Comparison of ENCODE assay signal across 1 cellular context in genomic region chr17:7314719-7315569, GRCh38.
TF ChIP-seq lines count a peak whose summit lies in the region.

A gene with protein sequence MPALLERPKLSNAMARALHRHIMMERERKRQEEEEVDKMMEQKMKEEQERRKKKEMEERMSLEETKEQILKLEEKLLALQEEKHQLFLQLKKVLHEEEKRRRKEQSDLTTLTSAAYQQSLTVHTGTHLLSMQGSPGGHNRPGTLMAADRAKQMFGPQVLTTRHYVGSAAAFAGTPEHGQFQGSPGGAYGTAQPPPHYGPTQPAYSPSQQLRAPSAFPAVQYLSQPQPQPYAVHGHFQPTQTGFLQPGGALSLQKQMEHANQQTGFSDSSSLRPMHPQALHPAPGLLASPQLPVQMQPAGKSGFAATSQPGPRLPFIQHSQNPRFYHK (minus strand): TSS chr17:7315360. CDS start chr17:7315052, 308 bp downstream.

TF ChIP-seq in K562, 482 proteins besides CTCF, POLR2A, EP300 and RAD21 (continued from another document and continues in another):
- TF ChIP-seq, protein P1, sequence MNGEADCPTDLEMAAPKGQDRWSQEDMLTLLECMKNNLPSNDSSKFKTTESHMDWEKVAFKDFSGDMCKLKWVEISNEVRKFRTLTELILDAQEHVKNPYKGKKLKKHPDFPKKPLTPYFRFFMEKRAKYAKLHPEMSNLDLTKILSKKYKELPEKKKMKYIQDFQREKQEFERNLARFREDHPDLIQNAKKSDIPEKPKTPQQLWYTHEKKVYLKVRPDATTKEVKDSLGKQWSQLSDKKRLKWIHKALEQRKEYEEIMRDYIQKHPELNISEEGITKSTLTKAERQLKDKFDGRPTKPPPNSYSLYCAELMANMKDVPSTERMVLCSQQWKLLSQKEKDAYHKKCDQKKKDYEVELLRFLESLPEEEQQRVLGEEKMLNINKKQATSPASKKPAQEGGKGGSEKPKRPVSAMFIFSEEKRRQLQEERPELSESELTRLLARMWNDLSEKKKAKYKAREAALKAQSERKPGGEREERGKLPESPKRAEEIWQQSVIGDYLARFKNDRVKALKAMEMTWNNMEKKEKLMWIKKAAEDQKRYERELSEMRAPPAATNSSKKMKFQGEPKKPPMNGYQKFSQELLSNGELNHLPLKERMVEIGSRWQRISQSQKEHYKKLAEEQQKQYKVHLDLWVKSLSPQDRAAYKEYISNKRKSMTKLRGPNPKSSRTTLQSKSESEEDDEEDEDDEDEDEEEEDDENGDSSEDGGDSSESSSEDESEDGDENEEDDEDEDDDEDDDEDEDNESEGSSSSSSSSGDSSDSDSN (IDR thresholded peaks at IDR 0.05; ENCODE audit: borderline replicate concordance in 1 of 2, low read depth in 2 of 2, low read length in 2 of 2) = 0 out of 4 replicates have a peak, but pooled peaks of 1 of the 2 experiments have one; percentile 22
- TF ChIP-seq SOX6 (IDR thresholded peaks at IDR 0.05) (peak; percentile 40), CREB3L1 (IDR thresholded peaks at IDR 0.05; ENCODE audit: borderline replicate concordance, low read depth) (0 out of 2 replicates have a peak, but pooled peaks have one; percentile 42), NFYB (IDR thresholded peaks at IDR 0.05; ENCODE audit: extremely low read depth, insufficient read length) (no peak), PTBP1 (IDR thresholded peaks at IDR 0.05; ENCODE audit: low read depth, low read length) (no peak), GABPB1 (CRISPR knock-in tag; IDR thresholded peaks at IDR 0.05) (peak; percentile 96), THRA (IDR thresholded peaks at IDR 0.05) (no peak), TEAD4 (IDR thresholded peaks at IDR 0.05; ENCODE audit: low read length) (no peak), TEAD4 (CRISPR knock-in tag; IDR thresholded peaks at IDR 0.05; ENCODE audit: borderline replicate concordance) (no peak), ZBTB8A (IDR thresholded peaks at IDR 0.05; ENCODE audit: partially characterized antibody) (no peak), POLR3A (IDR thresholded peaks at IDR 0.05; ENCODE audit: borderline replicate concordance, extremely low read depth, insufficient read depth, insufficient read length) (no peak), XRCC5 (IDR thresholded peaks at IDR 0.05; ENCODE audit: low read depth, low read length) (0 out of 2 replicates have a peak, but pooled peaks have one; percentile 43), SMARCA5 (IDR thresholded peaks at IDR 0.05) (no peak), NCOR1 (IDR thresholded peaks at IDR 0.05) (0 out of 2 replicates have a peak, but pooled peaks have one; percentile 18), LCOR (CRISPR knock-in tag; IDR thresholded peaks at IDR 0.05) (no peak; the same call in 1 of the 2 replicates), NFATC3 (IDR thresholded peaks at IDR 0.05) (no peak), ZNF24 (IDR thresholded peaks at IDR 0.05) (no peak), PHF8 (IDR thresholded peaks at IDR 0.05; ENCODE audit: borderline replicate concordance, low read length) (peak; percentile 62; the same call in 1 of the 2 replicates), ZNF232 (CRISPR knock-in tag; IDR thresholded peaks at IDR 0.05) (0 out of 2 replicates have a peak, but pooled peaks have one; percentile 24), SRSF1 (IDR thresholded peaks at IDR 0.05; ENCODE audit: low read depth, low read length) (no peak), MTF1 (CRISPR knock-in tag; IDR thresholded peaks at IDR 0.05; ENCODE audit: borderline replicate concordance) (no peak), CHD1 (IDR thresholded peaks at IDR 0.05; ENCODE audit: low read length) (no peak), CCAR2 (IDR thresholded peaks at IDR 0.05; ENCODE audit: low read depth, low read length) (no peak), RBM39 (optimal IDR thresholded peaks at IDR 0.05; ENCODE audit: low read depth, low read length) (no peak), PRPF4 (IDR thresholded peaks at IDR 0.05; ENCODE audit: insufficient read depth, low read depth, low read length, poor library complexity, severe bottlenecking) (no peak), MBD2 (IDR thresholded peaks at IDR 0.05; ENCODE audit: borderline replicate concordance, low read depth) (0 out of 2 replicates have a peak, but pooled peaks have one; percentile 17), SAFB (IDR thresholded peaks at IDR 0.05; ENCODE audit: borderline replicate concordance, low read depth, low read length) (no peak), ZNF217 (CRISPR knock-in tag; IDR thresholded peaks at IDR 0.05) (no peak), PURB (CRISPR knock-in tag; IDR thresholded peaks at IDR 0.05; ENCODE audit: low read depth) (no peak), GABPA (tag; conservative IDR thresholded peaks at IDR 0.05; ENCODE audit: low read depth) (peak; percentile 98), ZSCAN32 (CRISPR knock-in tag; IDR thresholded peaks at IDR 0.05) (no peak), ZNF696 (CRISPR knock-in tag; conservative IDR thresholded peaks at IDR 0.05) (no peak), SNIP1 (IDR thresholded peaks at IDR 0.05; ENCODE audit: low read depth) (no peak), ZNF395 (CRISPR knock-in tag; IDR thresholded peaks at IDR 0.05) (no peak), SMC3 (conservative IDR thresholded peaks at IDR 0.05; ENCODE audit: insufficient read depth, low read depth, low read length) (no peak), TAL1 (IDR thresholded peaks at IDR 0.05) (no peak), ZNF174 (CRISPR knock-in tag; IDR thresholded peaks at IDR 0.05) (no peak), RNF2 (IDR thresholded peaks at IDR 0.05) (no peak), PHF20 (IDR thresholded peaks at IDR 0.05; ENCODE audit: partially characterized antibody) (peak; percentile 98), ZMIZ1 (IDR thresholded peaks at IDR 0.05; ENCODE audit: low read depth in 2 of 2, low read length in 2 of 2) (no peak), CBFB (CRISPR knock-in tag; IDR thresholded peaks at IDR 0.05) (no peak), JUND (IDR thresholded peaks at IDR 0.05; ENCODE audit: borderline replicate concordance, low read depth, low read length) (peak; percentile 34; the same call in 1 of the 2 replicates), JUND (tag; IDR thresholded peaks at IDR 0.05; ENCODE audit: borderline replicate concordance, low read depth, low read length) (no peak; the same call in 2 of the 3 replicates), TFAM (CRISPR knock-in tag; conservative IDR thresholded peaks at IDR 0.05) (no peak), ESRRA (IDR thresholded peaks at IDR 0.05; ENCODE audit: borderline replicate concordance, low read depth) (peak; percentile 63; the same call in 1 of the 2 replicates), TBP (optimal IDR thresholded peaks at IDR 0.05; ENCODE audit: low read depth, low read length) (peak; percentile 56), TSC22D4 (tag; IDR thresholded peaks at IDR 0.05) (no peak), POLR2B (IDR thresholded peaks at IDR 0.05; ENCODE audit: low read depth, partially characterized antibody) (peak; percentile 40), NFE2L1 (tag; IDR thresholded peaks at IDR 0.05; ENCODE audit: borderline replicate concordance, low read depth) (no peak), ZNF253 (CRISPR knock-in tag; conservative IDR thresholded peaks at IDR 0.05) (no peak), NR3C1 (CRISPR knock-in tag; IDR thresholded peaks at IDR 0.05) (no peak)
- TF ChIP-seq, protein P2, sequence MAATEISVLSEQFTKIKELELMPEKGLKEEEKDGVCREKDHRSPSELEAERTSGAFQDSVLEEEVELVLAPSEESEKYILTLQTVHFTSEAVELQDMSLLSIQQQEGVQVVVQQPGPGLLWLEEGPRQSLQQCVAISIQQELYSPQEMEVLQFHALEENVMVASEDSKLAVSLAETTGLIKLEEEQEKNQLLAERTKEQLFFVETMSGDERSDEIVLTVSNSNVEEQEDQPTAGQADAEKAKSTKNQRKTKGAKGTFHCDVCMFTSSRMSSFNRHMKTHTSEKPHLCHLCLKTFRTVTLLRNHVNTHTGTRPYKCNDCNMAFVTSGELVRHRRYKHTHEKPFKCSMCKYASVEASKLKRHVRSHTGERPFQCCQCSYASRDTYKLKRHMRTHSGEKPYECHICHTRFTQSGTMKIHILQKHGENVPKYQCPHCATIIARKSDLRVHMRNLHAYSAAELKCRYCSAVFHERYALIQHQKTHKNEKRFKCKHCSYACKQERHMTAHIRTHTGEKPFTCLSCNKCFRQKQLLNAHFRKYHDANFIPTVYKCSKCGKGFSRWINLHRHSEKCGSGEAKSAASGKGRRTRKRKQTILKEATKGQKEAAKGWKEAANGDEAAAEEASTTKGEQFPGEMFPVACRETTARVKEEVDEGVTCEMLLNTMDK (IDR thresholded peaks at IDR 0.05; ENCODE audit: borderline replicate concordance, insufficient read depth, low read depth, low read length, poor library complexity, severe bottlenecking) = no peak
- TF ChIP-seq, protein P3, sequence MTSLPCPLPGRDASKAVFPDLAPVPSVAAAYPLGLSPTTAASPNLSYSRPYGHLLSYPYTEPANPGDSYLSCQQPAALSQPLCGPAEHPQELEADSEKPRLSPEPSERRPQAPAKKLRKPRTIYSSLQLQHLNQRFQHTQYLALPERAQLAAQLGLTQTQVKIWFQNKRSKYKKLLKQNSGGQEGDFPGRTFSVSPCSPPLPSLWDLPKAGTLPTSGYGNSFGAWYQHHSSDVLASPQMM (CRISPR knock-in tag; IDR thresholded peaks at IDR 0.05) = no peak
- TF ChIP-seq, protein P4, sequence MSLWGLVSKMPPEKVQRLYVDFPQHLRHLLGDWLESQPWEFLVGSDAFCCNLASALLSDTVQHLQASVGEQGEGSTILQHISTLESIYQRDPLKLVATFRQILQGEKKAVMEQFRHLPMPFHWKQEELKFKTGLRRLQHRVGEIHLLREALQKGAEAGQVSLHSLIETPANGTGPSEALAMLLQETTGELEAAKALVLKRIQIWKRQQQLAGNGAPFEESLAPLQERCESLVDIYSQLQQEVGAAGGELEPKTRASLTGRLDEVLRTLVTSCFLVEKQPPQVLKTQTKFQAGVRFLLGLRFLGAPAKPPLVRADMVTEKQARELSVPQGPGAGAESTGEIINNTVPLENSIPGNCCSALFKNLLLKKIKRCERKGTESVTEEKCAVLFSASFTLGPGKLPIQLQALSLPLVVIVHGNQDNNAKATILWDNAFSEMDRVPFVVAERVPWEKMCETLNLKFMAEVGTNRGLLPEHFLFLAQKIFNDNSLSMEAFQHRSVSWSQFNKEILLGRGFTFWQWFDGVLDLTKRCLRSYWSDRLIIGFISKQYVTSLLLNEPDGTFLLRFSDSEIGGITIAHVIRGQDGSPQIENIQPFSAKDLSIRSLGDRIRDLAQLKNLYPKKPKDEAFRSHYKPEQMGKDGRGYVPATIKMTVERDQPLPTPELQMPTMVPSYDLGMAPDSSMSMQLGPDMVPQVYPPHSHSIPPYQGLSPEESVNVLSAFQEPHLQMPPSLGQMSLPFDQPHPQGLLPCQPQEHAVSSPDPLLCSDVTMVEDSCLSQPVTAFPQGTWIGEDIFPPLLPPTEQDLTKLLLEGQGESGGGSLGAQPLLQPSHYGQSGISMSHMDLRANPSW (CRISPR knock-in tag; IDR thresholded peaks at IDR 0.05) = no peak
